Comparison of ENCODE assay signal across 27 cellular contexts in genomic region chr11:120217526-120217925, GRCh38. TPM values are rescaled to one million over a fixed set of nuclear protein-coding genes. Genes with fewer than 3 reads are reported as not detected.
DNase-seq lines count a peak whose midpoint lies in the region; ATAC-seq and TF ChIP-seq lines count a peak whose summit lies in the region.
"Had no signal": no experiment of that assay in that cellular context is flagged by ENCODE, and none has a peak within 500 bp of the region (broad histone marks: within the 10 kb centered on the region; RNA-seq: fewer than 3 reads in every experiment).

No MANE protein-coding gene starts in this region.

- H3K9ac ChIP-seq in neuronal stem cell (ENCODE audit: low read depth, low read length, poor library complexity) (no peak overlapping the region), GM23248 (no peak overlapping the region)

- H2AFZ ChIP-seq in neuronal stem cell (ENCODE audit: low read length) (no peak overlapping the region), GM23248 (no peak overlapping the region)

- intact Hi-C loops in esophagus squamous epithelium (cut with DNase I) = no loop called here
- intact Hi-C loops in transverse colon (cut with DNase I; ENCODE audit: low total_unique reads) = no loop called here

- H3K4me3 ChIP-seq in esophagus squamous epithelium (no peak overlapping the region), neuronal stem cell (ENCODE audit: low read length in 2 of 2) (no peak overlapping the region), transverse colon (no peak overlapping the region), GM23248 (no peak overlapping the region)

- H3K9me3 ChIP-seq in esophagus squamous epithelium (no peaks in the 10 kb centered on the region), neuronal stem cell (replicated peaks in 1 of 2; ENCODE audit: control insufficient read depth in 2 of 2, insufficient read depth in 1 of 2, low read depth in 1 of 2, low read length in 2 of 2) (no peaks in the 10 kb centered on the region), transverse colon (no peaks in the 10 kb centered on the region), GM23248 (ENCODE audit: low read depth) (no peaks in the 10 kb centered on the region)

- H2BK15ac ChIP-seq in neuronal stem cell (ENCODE audit: low read length) = no peak overlapping the region

- no peak overlapping the region for H3K23ac ChIP-seq in neuronal stem cell (ENCODE audit: low read depth, low read length, poor library complexity)

- H2AK5ac ChIP-seq in neuronal stem cell (ENCODE audit: low read depth, low read length) = no peak overlapping the region

- H3K36me3 ChIP-seq in esophagus squamous epithelium (peaks cover 0 to 11% (median 0%) of the 10 kb centered on the region in 3 donors), neuronal stem cell (replicated peaks in 1 of 2; ENCODE audit: control insufficient read depth in 2 of 2, insufficient read depth in 2 of 2, low read length in 2 of 2) (peaks cover 0 to 5% of the 10 kb centered on the region in 2 donors), transverse colon (peaks cover 0 to 4% (median 0%) of the 10 kb centered on the region in 4 donors), GM23248 (ENCODE audit: low read depth) (no peaks in the 10 kb centered on the region)

- H3K4me1 ChIP-seq in esophagus squamous epithelium (peaks cover 26 to 100% (median 56%) of the 10 kb centered on the region in 3 donors), neuronal stem cell (ENCODE audit: control insufficient read depth in 2 of 2, insufficient read depth in 1 of 2, low read depth in 1 of 2, low read length in 2 of 2) (peaks cover 16 to 23% of the 10 kb centered on the region in 2 donors), transverse colon (peaks cover 51 to 93% (median 64%) of the 10 kb centered on the region in 4 donors), GM23248 (ENCODE audit: insufficient read depth) (peaks cover 25% of the 10 kb centered on the region)

- no peak for TF ChIP-seq EP300 in transverse colon (IDR thresholded peaks at IDR 0.05; ENCODE audit: low read depth)

- peaks cover 6% of the 10 kb centered on the region for H3K4me1 Mint-ChIP-seq in activated naive CD8-positive, alpha-beta T cell treated with anti-CD3 and anti-CD28 coated beads for 36 hours
- H3K4me1 Mint-ChIP-seq in activated naive CD8-positive, alpha-beta T cell treated with anti-CD3 and anti-CD28 coated beads, Interleukin-2, amount 50 U/mL, for 24 hours = peaks cover 6% of the 10 kb centered on the region
- H3K4me1 Mint-ChIP-seq: activated B cell treated with CpG ODN at 0.5 μM for 24 hours had no signal

- H3K18ac ChIP-seq in neuronal stem cell (ENCODE audit: low read length) = peak overlapping the region; percentile 79

- H3K9me2 ChIP-seq in GM23248 (ENCODE audit: insufficient read depth) = no peaks in the 10 kb centered on the region

- no peak overlapping the region for H2BK12ac ChIP-seq in neuronal stem cell (ENCODE audit: low read length)

- H4K8ac ChIP-seq in neuronal stem cell (ENCODE audit: low read depth, low read length) = no peak overlapping the region

- peak overlapping the region; percentile 0 for H4K91ac ChIP-seq in neuronal stem cell (ENCODE audit: low read depth, low read length, poor library complexity)

- H3K27ac ChIP-seq in esophagus squamous epithelium (peak overlapping the region in 3 of 4 donors; percentile 44 to 84 (median 67)), neuronal stem cell (replicated peaks; ENCODE audit: low read length) (no peak overlapping the region), transverse colon (peak overlapping the region; percentile 65 to 78 (median 72)), GM23248 (no peak overlapping the region)

- whole genome bisulfite sequencing in esophagus squamous epithelium, 2 donors = 67 to 72% methylated on average over 11 to 12 of the region's 12 CpGs
- WGBS in neuronal stem cell (ENCODE audit: extremely low coverage in 2 of 2, insufficient read length in 2 of 2, insufficient replicate concordance in 1 of 2), 2 donors = no CpG with 5 or more reads among the region's 12 CpGs
- 86 to 89% methylated on average over 7 to 12 of the region's 12 CpGs for WGBS in transverse colon (ENCODE audit: low coverage in 1 of 2), 2 donors
- 93 to 94% methylated on average over 12 of the region's 12 CpGs for WGBS in GM23248 (ENCODE audit: low coverage in 1 of 2, low lambda C conversion rate in 2 of 2, missing lambda C conversion rate in 2 of 2), 2 experiments

- in situ Hi-C loops in transverse colon (cut with MboI; ENCODE audit: low pct_ligation_motif_present in 1 of 4, low pct_unique_long_range_greater_than_20kb in 1 of 4, low sequenced_read_pairs in 3 of 4) (no loop called here), GM23248 (cut with MboI) (no loop called here)

- no peak for TF ChIP-seq POLR2A in esophagus squamous epithelium (IDR thresholded peaks at IDR 0.05)
- TF ChIP-seq POLR2A in transverse colon (IDR thresholded peaks at IDR 0.05) = no peak

- H3K14ac ChIP-seq in neuronal stem cell (ENCODE audit: low read length) = no peak overlapping the region

- H3K4ac ChIP-seq in neuronal stem cell (ENCODE audit: low read length) = no peak overlapping the region

- H4K20me1 ChIP-seq in GM23248 (ENCODE audit: insufficient read depth) = no peaks in the 10 kb centered on the region

- TF ChIP-seq CTCF in esophagus squamous epithelium (IDR thresholded peaks at IDR 0.05) (no peak), transverse colon (IDR thresholded peaks at IDR 0.05) (no peak)

- no peaks in the 10 kb centered on the region for H3K9me3 Mint-ChIP-seq in activated naive CD8-positive, alpha-beta T cell treated with anti-CD3 and anti-CD28 coated beads for 36 hours
- no peaks in the 10 kb centered on the region for H3K9me3 Mint-ChIP-seq in activated naive CD8-positive, alpha-beta T cell treated with anti-CD3 and anti-CD28 coated beads, Interleukin-2, amount 50 U/mL, for 24 hours
- H3K9me3 Mint-ChIP-seq: activated B cell treated with CpG ODN at 0.5 μM for 24 hours; activated T-helper 2 cell treated with anti-CD3 and anti-CD28 coated beads, Interferon-gamma antibody, Interleukin-2, Interleukin-4, amounts not matched to agents 10 μg/mL and 5 μg/mL and 100 μg/mL, durations not matched to agents 14 hours and 24 hours and 36 hours; CD4-positive, alpha-beta T cell; IgD-negative memory B cell; type B pancreatic cell had no signal

- H2BK5ac ChIP-seq in neuronal stem cell (ENCODE audit: low read length) = no peak overlapping the region

- H3K27ac Mint-ChIP-seq in activated naive CD8-positive, alpha-beta T cell treated with anti-CD3 and anti-CD28 coated beads for 36 hours = peak overlapping the region; percentile 23
- no peak overlapping the region for H3K27ac Mint-ChIP-seq in activated naive CD8-positive, alpha-beta T cell treated with anti-CD3 and anti-CD28 coated beads, Interleukin-2, amount 50 U/mL, for 24 hours
- H3K27ac Mint-ChIP-seq: activated B cell treated with CpG ODN at 0.5 μM for 24 hours; activated naive CD8-positive, alpha-beta T cell; activated T-helper 2 cell treated with anti-CD3 and anti-CD28 coated beads, Interferon-gamma antibody, Interleukin-2, Interleukin-4, amounts not matched to agents 10 μg/mL and 5 μg/mL and 100 μg/mL, durations not matched to agents 14 hours and 24 hours and 36 hours; CD4-positive, alpha-beta T cell; type B pancreatic cell had no signal

- no peak overlapping the region for H3K4me3 Mint-ChIP-seq in activated naive CD8-positive, alpha-beta T cell treated with anti-CD3 and anti-CD28 coated beads for 36 hours
- no peak overlapping the region for H3K4me3 Mint-ChIP-seq in activated naive CD8-positive, alpha-beta T cell treated with anti-CD3 and anti-CD28 coated beads, Interleukin-2, amount 50 U/mL, for 24 hours
- H3K4me3 Mint-ChIP-seq: activated B cell treated with CpG ODN at 0.5 μM for 24 hours; activated naive CD8-positive, alpha-beta T cell; CD4-positive, alpha-beta T cell; IgD-negative memory B cell; type B pancreatic cell had no signal

- ATAC-seq in activated naive CD8-positive, alpha-beta T cell treated with anti-CD3 and anti-CD28 coated beads, Interleukin-2, amount 50 U/mL, for 24 hours = no peak
- ATAC-seq: HCT116 had no signal

- H3K79me2 ChIP-seq in GM23248 (ENCODE audit: insufficient read depth) = peaks cover 87% of the 10 kb centered on the region

- H3K79me1 ChIP-seq in neuronal stem cell (ENCODE audit: low read depth, low read length) = no peaks in the 10 kb centered on the region

- no peaks in the 10 kb centered on the region for H3K27me3 Mint-ChIP-seq in activated naive CD8-positive, alpha-beta T cell treated with anti-CD3 and anti-CD28 coated beads for 36 hours
- H3K27me3 Mint-ChIP-seq in activated naive CD8-positive, alpha-beta T cell treated with anti-CD3 and anti-CD28 coated beads, Interleukin-2, amount 50 U/mL, for 24 hours = peaks cover 2% of the 10 kb centered on the region
- H3K27me3 Mint-ChIP-seq: activated B cell treated with CpG ODN at 0.5 μM for 24 hours; activated naive CD8-positive, alpha-beta T cell; CD4-positive, alpha-beta T cell had no signal

- H3K27me3 ChIP-seq in esophagus squamous epithelium (no peaks in the 10 kb centered on the region), neuronal stem cell (ENCODE audit: control insufficient read depth in 3 of 3, insufficient read depth in 3 of 3, low read depth in 1 of 3, low read length in 3 of 3) (peaks cover 0 to 22% (median 0%) of the 10 kb centered on the region in 3 experiments), transverse colon (no peaks in the 10 kb centered on the region), GM23248 (replicated peaks; ENCODE audit: insufficient read depth) (no peaks in the 10 kb centered on the region)

- H3K36me3 Mint-ChIP-seq in activated naive CD8-positive, alpha-beta T cell treated with anti-CD3 and anti-CD28 coated beads for 36 hours = no peaks in the 10 kb centered on the region
- H3K36me3 Mint-ChIP-seq in activated naive CD8-positive, alpha-beta T cell treated with anti-CD3 and anti-CD28 coated beads, Interleukin-2, amount 50 U/mL, for 24 hours (ENCODE audit: low read depth) = no peaks in the 10 kb centered on the region
- H3K36me3 Mint-ChIP-seq: activated naive CD8-positive, alpha-beta T cell had no signal

- no peaks in the 10 kb centered on the region for H3F3A ChIP-seq in GM23248 (ENCODE audit: insufficient read depth)

- DNase-seq in activated naive CD8-positive, alpha-beta T cell treated with anti-CD3 and anti-CD28 coated beads for 36 hours = no peak
- no peak for DNase-seq in activated naive CD8-positive, alpha-beta T cell treated with anti-CD3 and anti-CD28 coated beads, Interleukin-2, amount 50 U/mL, for 24 hours
- no peak for DNase-seq in esophagus squamous epithelium (lab: John Stamatoyannopoulos, UW)
- DNase-seq in neuronal stem cell (ENCODE audit: low spot score) = no peak
- DNase-seq in transverse colon = no peak
- no peak for DNase-seq in GM23248
- DNase-seq in HPDE6-E6E7 (ENCODE audit: extremely low spot score) = no peak
- no peak for DNase-seq in islet precursor cell
- DNase-seq: activated B cell treated with CpG ODN at 0.5 μM for 24 hours; activated CD4-positive, alpha-beta T cell treated with anti-CD3 and anti-CD28 coated beads, Interleukin-2, amount 50 U/mL, for 4 hours; activated CD8-positive, alpha-beta memory T cell treated with anti-CD3 and anti-CD28 coated beads, Interleukin-2, amount 50 U/mL, for 4 hours; CD4-positive, alpha-beta T cell; DMS 273 treated with DMSO at 0.1 percent for 48 hours; effector memory CD4-positive, alpha-beta T cell; NCI-H1105; NCI-H2029; NCI-H345; NCI-H82; Right ventricle myocardium superior; stimulated activated CD4-positive, alpha-beta T cell treated with anti-CD3 and anti-CD28 coated beads, Interleukin-4, amount 100 ng/mL, for 24 hours; stimulated activated naive CD4-positive, alpha-beta T cell had no signal

- no peak overlapping the region for H2BK120ac ChIP-seq in neuronal stem cell (ENCODE audit: low read depth, low read length)

- H3K4me2 ChIP-seq in neuronal stem cell (ENCODE audit: insufficient read depth, low read length, poor library complexity, severe bottlenecking) (no peak overlapping the region), GM23248 (ENCODE audit: unreplicated experiment) (no peak overlapping the region)

RNA-seq across cellular contexts. Expression of gene OAF, which starts 6.7 kb away (rescaled TPM):
- 1 to 10 TPM; 3.0 to 3.6 TPM for total RNA-seq in activated naive CD8-positive, alpha-beta T cell treated with anti-CD3 and anti-CD28 coated beads for 36 hours
- total RNA-seq in esophagus squamous epithelium (10 to 100 TPM in 3 of 4 donors, 1 to 10 TPM in 1; 7.4 to 49.0 (median 14.3) TPM), transverse colon (100 to 1,000 TPM in 3 of 4 donors, 10 to 100 TPM in 1; 78.8 to 553 (median 287) TPM)
- polyA plus RNA-seq in neuronal stem cell (2013, experiment 1 of 2) = 2.1 TPM
- 2.0 TPM for polyA plus RNA-seq in neuronal stem cell (2013, experiment 2 of 2)
- total RNA-seq in GM23248 (2014; rRNA removed; shearing (Covaris generic)) = 111 and 116 TPM in 2 replicates
- polyA plus RNA-seq in GM23248 (2016; fragmentation: Nextera tagmentation; extraction: Ambion mirVana) = 74.6 and 80.0 TPM in 2 replicates

RNA-seq across cellular contexts. Expression of gene POU2F3, which starts 22.4 kb away (rescaled TPM):
- not detected for total RNA-seq in activated naive CD8-positive, alpha-beta T cell treated with anti-CD3 and anti-CD28 coated beads for 36 hours
- total RNA-seq in esophagus squamous epithelium (1 to 10 TPM in 3 of 4 donors, not detected in 1; 1.1 to 2.9 (median 1.5) TPM), transverse colon (1 to 10 TPM in 2 of 4 donors, not detected in 2; 1.9 to 2.2 TPM)
- polyA plus RNA-seq in neuronal stem cell (2013, experiment 1 of 2) = 0.03 TPM
- 0.03 TPM for polyA plus RNA-seq in neuronal stem cell (2013, experiment 2 of 2)
- not detected in 2 replicates for total RNA-seq in GM23248 (2014; rRNA removed; shearing (Covaris generic))
- not detected in 2 replicates for polyA plus RNA-seq in GM23248 (2016; fragmentation: Nextera tagmentation; extraction: Ambion mirVana)
- total RNA-seq: activated B cell treated with CpG ODN at 0.5 μM for 24 hours; activated T-helper 2 cell treated with anti-CD3 and anti-CD28 coated beads, Interferon-gamma antibody, Interleukin-2, Interleukin-4, amounts not matched to agents 10 μg/mL and 5 μg/mL and 100 μg/mL, durations not matched to agents 14 hours and 24 hours and 36 hours; CD4-positive, alpha-beta T cell; myocyte; Right ventricle myocardium superior had no signal
- polyA plus RNA-seq: IgD-negative memory B cell had no signal

Comparison
In these comparisons a context has a peak if more than half of its experiments do, and no peak if none do; other contexts are left out.
1. H3K27ac ChIP-seq: peak in esophagus squamous epithelium (3 of 4) and transverse colon (4 of 4); none in neuronal stem cell (single experiment) and GM23248 (single experiment).